Comparison of ENCODE assay signal across 8 cellular contexts in the genomic region with DNA sequence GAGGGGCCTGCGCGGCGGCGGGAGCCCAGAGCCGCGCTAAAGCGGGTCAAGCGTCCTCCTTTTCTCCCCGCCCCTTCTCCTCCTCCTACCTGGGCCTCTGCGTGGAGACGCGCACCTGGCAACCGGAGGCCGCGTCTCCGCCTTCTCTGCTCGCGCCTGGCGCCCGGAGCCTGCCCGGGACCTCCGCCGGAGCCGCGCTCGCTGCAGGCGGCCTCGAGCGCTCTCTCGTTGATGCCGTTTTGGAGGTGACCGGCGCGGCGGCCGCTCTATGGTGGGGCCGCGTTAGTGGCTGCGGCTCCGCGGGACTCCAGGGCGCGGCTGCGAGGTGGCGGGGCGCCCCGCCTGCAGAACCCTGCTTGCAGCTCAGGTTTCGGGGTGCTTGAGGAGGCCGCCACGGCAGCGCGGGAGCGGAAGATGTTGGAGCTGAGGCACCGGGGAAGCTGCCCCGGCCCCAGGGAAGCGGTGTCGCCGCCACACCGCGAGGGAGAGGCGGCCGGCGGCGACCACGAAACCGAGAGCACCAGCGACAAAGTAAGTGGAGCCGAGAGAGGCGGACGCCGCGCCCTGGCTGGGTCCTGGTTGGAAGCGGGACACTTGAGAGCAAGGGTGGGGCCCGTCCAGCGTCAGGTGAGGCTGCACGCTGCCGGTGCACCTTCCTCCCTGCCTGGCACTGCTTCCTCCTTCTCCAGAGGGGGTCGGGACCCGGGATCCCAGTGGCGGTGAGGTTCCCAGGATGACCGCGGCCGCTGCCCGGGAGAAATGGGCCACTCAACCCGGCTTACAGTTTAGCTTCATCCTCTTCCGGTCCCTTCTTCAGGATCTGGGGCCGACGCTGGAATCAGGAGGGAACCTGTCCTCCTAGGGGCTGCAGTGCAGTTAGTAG. TPM values are rescaled to one million over a fixed set of nuclear protein-coding genes. Genes with fewer than 3 reads are reported as not detected.
DNase-seq lines count a peak whose midpoint lies in the region; ATAC-seq and TF ChIP-seq lines count a peak whose summit lies in the region.

A gene (plus strand): TSS at position 140 of the 883 bp plus-strand sequence. CDS start 275 bp downstream, at position 415.

- H3K9me3 Mint-ChIP-seq in endodermal cell: peaks cover 14% of the 10 kb centered on the region
- H3K9me3 Mint-ChIP-seq in type B pancreatic cell: no peaks in the 10 kb centered on the region

- H3K9ac ChIP-seq in endodermal cell (ENCODE audit: extremely low read depth, low read length, poor library complexity, severe bottlenecking) (peak within 1 kb of the TSS; percentile 73), mucosa of rectum (ENCODE audit: low read depth in 1 of 2, low read length in 2 of 2) (peak within 1 kb of the TSS; percentile 87 to 95)

- H3K27ac Mint-ChIP-seq in endodermal cell (peak within 1 kb of the TSS; percentile 79), type B pancreatic cell (peak within 1 kb of the TSS; percentile 97)

- peaks cover 26% of the 10 kb centered on the region for H3K27me3 Mint-ChIP-seq in endodermal cell (ENCODE audit: insufficient read depth)
- H3K27me3 Mint-ChIP-seq in type B pancreatic cell: peaks cover 23% of the 10 kb centered on the region

- peak within 1 kb of the TSS; percentile 80 for H3K4me3 Mint-ChIP-seq in endodermal cell
- H3K4me3 Mint-ChIP-seq in type B pancreatic cell: peak within 1 kb of the TSS; percentile 94

- H3K36me3 Mint-ChIP-seq in endodermal cell (ENCODE audit: low read depth) (peaks cover 22% of the 10 kb centered on the region), type B pancreatic cell (peaks cover 9% of the 10 kb centered on the region)

- H3K27ac ChIP-seq in VCaP (peak within 1 kb of the TSS; percentile 92), endodermal cell (ENCODE audit: low read depth, low read length) (no peak within 1 kb of the TSS), mucosa of rectum (ENCODE audit: low read depth in 2 of 2, low read length in 2 of 2) (peak within 1 kb of the TSS; percentile 94)

- WGBS in endodermal cell (ENCODE audit: insufficient coverage in 1 of 2, insufficient read length in 1 of 2), 2 experiments: 0 to 1% methylated on average over 48 to 88 of the region's 88 CpGs

- H3K9me3 ChIP-seq in endodermal cell (ENCODE audit: control insufficient read depth, low read length) (peaks cover 7% of the 10 kb centered on the region), mucosa of rectum (ENCODE audit: control insufficient read depth in 2 of 2, low read length in 2 of 2) (no peaks in the 10 kb centered on the region)

- peak; percentile 28 for ATAC-seq in GM21423 (IDR thresholded peaks at IDR 0.05; ENCODE audit: unreplicated experiment)

- H3K27me3 ChIP-seq in endodermal cell (ENCODE audit: control insufficient read depth, insufficient read depth, low read length, poor library complexity, severe bottlenecking) (peaks cover 31% of the 10 kb centered on the region), mucosa of rectum (ENCODE audit: control insufficient read depth in 2 of 2, insufficient read depth in 2 of 2, low read length in 2 of 2) (no peaks in the 10 kb centered on the region)

- H3K4me1 ChIP-seq in endodermal cell (ENCODE audit: control insufficient read depth, insufficient read depth, low read length) (peaks cover 3% of the 10 kb centered on the region), mucosa of rectum (ENCODE audit: control insufficient read depth in 2 of 2, insufficient read depth in 2 of 2, low read length in 2 of 2) (peaks cover 0 to 12% of the 10 kb centered on the region in 2 donors)

- H3K4me3 ChIP-seq in endodermal cell (ENCODE audit: low read length): peak within 1 kb of the TSS; percentile 82
- peak within 1 kb of the TSS; percentile 88 to 89 for H3K4me3 ChIP-seq in mucosa of rectum (ENCODE audit: low read length in 2 of 2)

- TF ChIP-seq CTCF in VCaP (conservative IDR thresholded peaks at IDR 0.05) (no peak), endodermal cell (conservative IDR thresholded peaks at IDR 0.05) (no peak), type B pancreatic cell (conservative IDR thresholded peaks at IDR 0.05) (no peak)

- H3K36me3 ChIP-seq in endodermal cell (ENCODE audit: control insufficient read depth, insufficient read depth, low read length) (no peaks in the 10 kb centered on the region), mucosa of rectum (ENCODE audit: control insufficient read depth in 2 of 2, insufficient read depth in 2 of 2, low read length in 2 of 2) (no peaks in the 10 kb centered on the region)

- DNase-seq in GM03348 (ENCODE audit: low spot score) (peak; percentile 52), HT-29 (ENCODE audit: low spot score) (peak; percentile 69), endodermal cell (peak; percentile 85), type B pancreatic cell (ENCODE audit: extremely low spot score, unreplicated experiment) (peak; percentile 69), GF-D8 (lab: John Stamatoyannopoulos, UW) (no peak)

- H3K4me1 Mint-ChIP-seq in endodermal cell: peaks cover 25% of the 10 kb centered on the region
- peaks cover 12% of the 10 kb centered on the region for H3K4me1 Mint-ChIP-seq in type B pancreatic cell (ENCODE audit: unreplicated experiment)

RNA-seq across cellular contexts. Expression of the gene that starts here (rescaled TPM):
- total RNA-seq in HT-29 (2014; rRNA removed; shearing (Covaris generic)): 11.6 and 14.8 TPM in 2 replicates
- total RNA-seq in endodermal cell (1 to 10 TPM; 5.8 to 8.9 TPM), type B pancreatic cell (ENCODE audit: low replicate concordance) (15.1 and 39.7 TPM in 2 replicates)
- 2.4 TPM for polyA plus RNA-seq in endodermal cell (2013, experiment 1 of 2)
- 2.4 TPM for polyA plus RNA-seq in endodermal cell (2013, experiment 2 of 2)
